1 cellular context compared by ENCODE assay signal in the genomic region with DNA sequence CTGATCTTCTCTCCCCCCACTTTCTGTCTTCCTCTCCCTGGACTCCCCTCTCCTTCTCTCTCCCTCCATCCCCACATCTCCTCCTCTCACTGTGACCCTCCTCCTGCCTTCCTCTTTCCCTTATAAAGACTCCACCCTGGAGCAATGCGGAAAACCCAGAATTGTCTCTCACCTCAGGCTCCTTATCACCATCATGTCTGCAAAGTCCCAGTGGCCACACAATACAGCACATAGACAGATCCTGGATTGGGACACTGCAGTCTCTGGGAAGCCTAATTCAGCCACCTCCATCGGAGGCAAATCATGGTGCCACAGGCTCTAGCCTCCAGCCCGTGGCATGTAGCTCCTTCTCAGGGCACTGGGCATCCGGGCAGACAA.
TF ChIP-seq lines count a peak whose summit lies in the region.

No MANE protein-coding gene starts in this region.

TF ChIP-seq in HCT116, 20 proteins besides CTCF, POLR2A, EP300 and RAD21:
- TF ChIP-seq, protein P1, sequence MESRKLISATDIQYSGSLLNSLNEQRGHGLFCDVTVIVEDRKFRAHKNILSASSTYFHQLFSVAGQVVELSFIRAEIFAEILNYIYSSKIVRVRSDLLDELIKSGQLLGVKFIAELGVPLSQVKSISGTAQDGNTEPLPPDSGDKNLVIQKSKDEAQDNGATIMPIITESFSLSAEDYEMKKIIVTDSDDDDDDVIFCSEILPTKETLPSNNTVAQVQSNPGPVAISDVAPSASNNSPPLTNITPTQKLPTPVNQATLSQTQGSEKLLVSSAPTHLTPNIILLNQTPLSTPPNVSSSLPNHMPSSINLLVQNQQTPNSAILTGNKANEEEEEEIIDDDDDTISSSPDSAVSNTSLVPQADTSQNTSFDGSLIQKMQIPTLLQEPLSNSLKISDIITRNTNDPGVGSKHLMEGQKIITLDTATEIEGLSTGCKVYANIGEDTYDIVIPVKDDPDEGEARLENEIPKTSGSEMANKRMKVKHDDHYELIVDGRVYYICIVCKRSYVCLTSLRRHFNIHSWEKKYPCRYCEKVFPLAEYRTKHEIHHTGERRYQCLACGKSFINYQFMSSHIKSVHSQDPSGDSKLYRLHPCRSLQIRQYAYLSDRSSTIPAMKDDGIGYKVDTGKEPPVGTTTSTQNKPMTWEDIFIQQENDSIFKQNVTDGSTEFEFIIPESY (IDR thresholded peaks at IDR 0.05; ENCODE audit: extremely low read depth, insufficient replicate concordance, low read length) = no peak
- TF ChIP-seq POLR2AphosphoS5 (IDR thresholded peaks at IDR 0.05; ENCODE audit: low read depth, low read length) = no peak
- TF ChIP-seq, protein P2, sequence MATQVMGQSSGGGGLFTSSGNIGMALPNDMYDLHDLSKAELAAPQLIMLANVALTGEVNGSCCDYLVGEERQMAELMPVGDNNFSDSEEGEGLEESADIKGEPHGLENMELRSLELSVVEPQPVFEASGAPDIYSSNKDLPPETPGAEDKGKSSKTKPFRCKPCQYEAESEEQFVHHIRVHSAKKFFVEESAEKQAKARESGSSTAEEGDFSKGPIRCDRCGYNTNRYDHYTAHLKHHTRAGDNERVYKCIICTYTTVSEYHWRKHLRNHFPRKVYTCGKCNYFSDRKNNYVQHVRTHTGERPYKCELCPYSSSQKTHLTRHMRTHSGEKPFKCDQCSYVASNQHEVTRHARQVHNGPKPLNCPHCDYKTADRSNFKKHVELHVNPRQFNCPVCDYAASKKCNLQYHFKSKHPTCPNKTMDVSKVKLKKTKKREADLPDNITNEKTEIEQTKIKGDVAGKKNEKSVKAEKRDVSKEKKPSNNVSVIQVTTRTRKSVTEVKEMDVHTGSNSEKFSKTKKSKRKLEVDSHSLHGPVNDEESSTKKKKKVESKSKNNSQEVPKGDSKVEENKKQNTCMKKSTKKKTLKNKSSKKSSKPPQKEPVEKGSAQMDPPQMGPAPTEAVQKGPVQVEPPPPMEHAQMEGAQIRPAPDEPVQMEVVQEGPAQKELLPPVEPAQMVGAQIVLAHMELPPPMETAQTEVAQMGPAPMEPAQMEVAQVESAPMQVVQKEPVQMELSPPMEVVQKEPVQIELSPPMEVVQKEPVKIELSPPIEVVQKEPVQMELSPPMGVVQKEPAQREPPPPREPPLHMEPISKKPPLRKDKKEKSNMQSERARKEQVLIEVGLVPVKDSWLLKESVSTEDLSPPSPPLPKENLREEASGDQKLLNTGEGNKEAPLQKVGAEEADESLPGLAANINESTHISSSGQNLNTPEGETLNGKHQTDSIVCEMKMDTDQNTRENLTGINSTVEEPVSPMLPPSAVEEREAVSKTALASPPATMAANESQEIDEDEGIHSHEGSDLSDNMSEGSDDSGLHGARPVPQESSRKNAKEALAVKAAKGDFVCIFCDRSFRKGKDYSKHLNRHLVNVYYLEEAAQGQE (IDR thresholded peaks at IDR 0.05; ENCODE audit: low read depth) = no peak
- TF ChIP-seq, protein P3, sequence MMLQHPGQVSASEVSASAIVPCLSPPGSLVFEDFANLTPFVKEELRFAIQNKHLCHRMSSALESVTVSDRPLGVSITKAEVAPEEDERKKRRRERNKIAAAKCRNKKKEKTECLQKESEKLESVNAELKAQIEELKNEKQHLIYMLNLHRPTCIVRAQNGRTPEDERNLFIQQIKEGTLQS (IDR thresholded peaks at IDR 0.05) = no peak
- TF ChIP-seq CEBPB (IDR thresholded peaks at IDR 0.05; ENCODE audit: low read depth) = no peak
- TF ChIP-seq ZNF274 (IDR thresholded peaks at IDR 0.05; ENCODE audit: low read depth, low read length) = no peak
- TF ChIP-seq ELF1 (IDR thresholded peaks at IDR 0.05; ENCODE audit: borderline replicate concordance, low read depth) = no peak
- no peak for TF ChIP-seq CBX3 (IDR thresholded peaks at IDR 0.05; ENCODE audit: low read depth)
- no peak for TF ChIP-seq JUND (IDR thresholded peaks at IDR 0.05)
- no peak for TF ChIP-seq SIN3A (IDR thresholded peaks at IDR 0.05; ENCODE audit: low read depth)
- TF ChIP-seq YY1 (IDR thresholded peaks at IDR 0.05; ENCODE audit: extremely low read depth, insufficient replicate concordance, low read depth, low read length) = no peak
- no peak for TF ChIP-seq EGR1 (IDR thresholded peaks at IDR 0.05; ENCODE audit: low read depth)
- no peak for TF ChIP-seq ZFX (IDR thresholded peaks at IDR 0.05)
- no peak for TF ChIP-seq TCF7L2 (IDR thresholded peaks at IDR 0.05; ENCODE audit: borderline replicate concordance, extremely low read depth, insufficient read depth, insufficient read length)
- TF ChIP-seq, protein P4, sequence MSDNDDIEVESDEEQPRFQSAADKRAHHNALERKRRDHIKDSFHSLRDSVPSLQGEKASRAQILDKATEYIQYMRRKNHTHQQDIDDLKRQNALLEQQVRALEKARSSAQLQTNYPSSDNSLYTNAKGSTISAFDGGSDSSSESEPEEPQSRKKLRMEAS (IDR thresholded peaks at IDR 0.05) = no peak
